Comparison of ENCODE assay signal across 8 cellular contexts in the genomic region with DNA sequence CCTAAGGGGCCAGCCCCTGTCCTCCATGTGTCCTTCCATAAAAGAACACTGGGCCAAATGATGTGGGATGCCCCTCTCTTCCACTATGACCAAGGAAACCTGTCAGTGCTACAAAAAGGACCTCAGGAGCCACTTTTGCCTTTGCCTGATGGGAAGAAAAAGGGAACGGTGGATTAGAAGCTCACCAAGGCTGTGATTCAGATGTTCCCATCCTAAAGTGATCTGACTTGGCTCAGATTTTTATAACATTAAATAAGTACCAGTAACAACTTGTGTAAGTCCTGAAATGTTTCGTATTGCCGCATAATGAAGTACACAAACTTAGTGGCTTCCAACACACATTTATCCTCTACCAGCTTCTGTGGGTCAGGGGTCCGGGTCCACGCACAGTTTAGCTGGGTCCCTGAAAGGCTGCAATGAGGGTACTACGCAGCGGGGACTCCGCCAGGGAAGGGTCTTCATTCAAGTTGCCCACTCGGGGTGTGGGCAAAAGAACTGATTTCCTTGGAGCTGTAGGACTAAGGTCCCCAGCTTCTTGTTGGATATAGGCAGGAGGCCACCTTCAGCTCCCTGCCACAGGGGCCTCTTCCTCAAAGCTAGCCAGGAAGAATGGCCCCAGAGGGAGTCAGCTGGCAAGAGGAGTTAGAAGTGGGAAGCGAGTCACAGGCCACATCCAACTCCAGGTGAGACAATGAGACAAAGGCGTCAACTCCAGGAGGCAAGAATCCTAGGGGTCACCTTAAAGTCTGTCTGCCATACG.
DNase-seq lines count a peak whose midpoint lies in the region; ATAC-seq and TF ChIP-seq lines count a peak whose summit lies in the region.

No MANE protein-coding gene starts in this region.

- H3K9me3 ChIP-seq in CD8-positive, alpha-beta memory T cell (ENCODE audit: low read length) = no peaks in the 10 kb centered on the region
- no peaks in the 10 kb centered on the region for H3K9me3 ChIP-seq in parathyroid adenoma (ENCODE audit: control insufficient read depth, low read length)

- no peak overlapping the region for H2AFZ ChIP-seq in parathyroid adenoma

- no peak overlapping the region for H3K4me3 ChIP-seq in CD8-positive, alpha-beta memory T cell (ENCODE audit: low read length)
- H3K4me3 ChIP-seq in parathyroid adenoma (ENCODE audit: low read depth, low read length) = no peak overlapping the region

- peaks cover 81 to 100% (median 99%) of the 10 kb centered on the region in 3 donors for H3K4me1 Mint-ChIP-seq in CD8-positive, alpha-beta memory T cell

- no peaks in the 10 kb centered on the region for H3K36me3 ChIP-seq in CD8-positive, alpha-beta memory T cell (ENCODE audit: insufficient read depth, low read length)
- H3K36me3 ChIP-seq in parathyroid adenoma (ENCODE audit: control insufficient read depth, insufficient read depth, low read length) = no peaks in the 10 kb centered on the region

- H3K79me2 ChIP-seq in parathyroid adenoma = peaks cover 5% of the 10 kb centered on the region

- H3K9me3 Mint-ChIP-seq in CD8-positive, alpha-beta memory T cell = no peaks in the 10 kb centered on the region
- H3K9me3 Mint-ChIP-seq in activated naive CD4-positive, alpha-beta T cell treated with anti-CD3 and anti-CD28 coated beads, Interleukin-2, amount 50 U/mL, for 72 hours = no peaks in the 10 kb centered on the region

- H3K27ac ChIP-seq in CD8-positive, alpha-beta memory T cell (ENCODE audit: low read depth, low read length) = peak overlapping the region; percentile 52
- H3K27ac ChIP-seq in epithelial cell of prostate (peak overlapping the region; percentile 11), parathyroid adenoma (peak overlapping the region; percentile 43)

- no peaks in the 10 kb centered on the region for H3K27me3 ChIP-seq in CD8-positive, alpha-beta memory T cell (ENCODE audit: insufficient read depth, low read length, poor library complexity, severe bottlenecking)
- H3K27me3 ChIP-seq in parathyroid adenoma (ENCODE audit: control insufficient read depth, insufficient read depth, low read length) = no peaks in the 10 kb centered on the region

- peak overlapping the region in 4 of 7 donors; percentile 8 to 94 (median 52) for H3K4me3 Mint-ChIP-seq in CD8-positive, alpha-beta memory T cell

- POLR2A ChIA-PET in CD8-positive, alpha-beta memory T cell (lab: Charles Lee) = interaction anchor here (0.9 to 5.1 kb wide), 9 partner anchors 9 to 60 kb away, joined by 3 to 77 read pairs (median 11); partner anchors contain the start of gene RAPGEF1

- H3K27ac Mint-ChIP-seq in CD8-positive, alpha-beta memory T cell = peak overlapping the region; percentile 47 to 99 (median 96)
- H3K27ac Mint-ChIP-seq in activated naive CD4-positive, alpha-beta T cell treated with anti-CD3 and anti-CD28 coated beads, Interleukin-2, amount 50 U/mL, for 72 hours = peak overlapping the region in 1 of 2 donors; percentile 98

- CTCF ChIA-PET in CD8-positive, alpha-beta memory T cell (lab: Charles Lee) = interaction anchor here (1.0 to 5.9 kb wide), 11 partner anchors 12 to 60 kb away, joined by 3 to 49 read pairs (median 11); no protein-coding TSS in a partner anchor

- ATAC-seq in activated naive CD4-positive, alpha-beta T cell treated with anti-CD3 and anti-CD28 coated beads, Interleukin-2, amount 50 U/mL, for 72 hours = no peak

- no peak overlapping the region for H3K4me2 ChIP-seq in parathyroid adenoma (ENCODE audit: low read length)

- H3K9ac ChIP-seq in parathyroid adenoma = no peak overlapping the region

- no peaks in the 10 kb centered on the region for H3K27me3 Mint-ChIP-seq in CD8-positive, alpha-beta memory T cell

- H3K4me1 ChIP-seq in CD8-positive, alpha-beta memory T cell (ENCODE audit: insufficient read depth, low read length) = peaks cover 54% of the 10 kb centered on the region
- H3K4me1 ChIP-seq in parathyroid adenoma = peaks cover 7% of the 10 kb centered on the region

- DNase-seq in CD8-positive, alpha-beta memory T cell = no peak
- peak; percentile 6 for DNase-seq in RPMI7951 (ENCODE audit: low read depth)
- no peak for DNase-seq in epithelial cell of prostate (ENCODE audit: low read depth, low spot score)
- no peak for DNase-seq in NCI-H226
- DNase-seq in DMS79 (lab: John Stamatoyannopoulos, UW) = no peak
- DNase-seq in activated naive CD4-positive, alpha-beta T cell treated with anti-CD3 and anti-CD28 coated beads, Interleukin-2, amount 50 U/mL, for 72 hours (ENCODE audit: low spot score in 2 of 2) = no peak
- no peak for DNase-seq in NCI-H187 (lab: John Stamatoyannopoulos, UW)

- peaks cover 0 to 4% (median 0%) of the 10 kb centered on the region in 3 donors for H3K36me3 Mint-ChIP-seq in CD8-positive, alpha-beta memory T cell
- H3K36me3 Mint-ChIP-seq in activated naive CD4-positive, alpha-beta T cell treated with anti-CD3 and anti-CD28 coated beads, Interleukin-2, amount 50 U/mL, for 72 hours = peaks cover 0 to 10% of the 10 kb centered on the region in 2 donors

- no peak for TF ChIP-seq CTCF in parathyroid adenoma (IDR thresholded peaks at IDR 0.05)
